ENCODE assay signal across 8 cellular contexts in genomic region chr4:184282895-184283654, GRCh38.
A peak's percentile ranks its signal among the peaks of the same experiment; 100 is the strongest.
DNase-seq lines count a peak whose midpoint lies in the region; ATAC-seq and TF ChIP-seq lines count a peak whose summit lies in the region.

No MANE protein-coding gene starts in this region.

- intact Hi-C loops in upper lobe of right lung (cut with DNase I) (no loop called here), mucosa of descending colon (cut with DNase I, micrococcal nuclease) (loop anchor here in 1 of 2 donors (10.0 kb wide), 1 partner anchor 62 kb away; no protein-coding TSS in a partner anchor)

- no peaks in the 10 kb centered on the region for H3K27me3 ChIP-seq in GM06990 (replicated peaks; ENCODE audit: control insufficient read depth, insufficient read depth, low read length)
- H3K27me3 ChIP-seq in upper lobe of right lung = no peaks in the 10 kb centered on the region

- H3K4me3 ChIP-seq in GM06990 (replicated peaks; ENCODE audit: low read depth, low read length) = peak overlapping the region; percentile 66
- no peak overlapping the region for H3K4me3 ChIP-seq in upper lobe of right lung
- H3K4me3 ChIP-seq in mucosa of descending colon = no peak overlapping the region

- DNase-seq in GM06990 (ENCODE audit: extremely low read depth, insufficient read length) = peak; percentile 84
- peak in 1 of 2 donors; percentile 54 for DNase-seq in activated naive CD4-positive, alpha-beta T cell treated with anti-CD3 and anti-CD28 coated beads, Interleukin-2, amount 50 U/mL, for 72 hours (ENCODE audit: low spot score in 2 of 2)
- DNase-seq in upper lobe of right lung = no peak
- DNase-seq in CD1c-positive myeloid dendritic cell (ENCODE audit: extremely low spot score) = no peak
- DNase-seq in inferior parietal cortex (ENCODE audit: extremely low spot score) = no peak
- no peak for DNase-seq in mucosa of descending colon

- H3K9me3 ChIP-seq in upper lobe of right lung = no peaks in the 10 kb centered on the region
- no peaks in the 10 kb centered on the region for H3K9me3 ChIP-seq in mucosa of descending colon

- H3K4me1 ChIP-seq in upper lobe of right lung = peaks cover 23% of the 10 kb centered on the region
- peaks cover 27% of the 10 kb centered on the region for H3K4me1 ChIP-seq in mucosa of descending colon (ENCODE audit: low read depth)

- H3K36me3 ChIP-seq in GM06990 (ENCODE audit: control insufficient read depth, insufficient read depth, low read length) = no peaks in the 10 kb centered on the region
- no peaks in the 10 kb centered on the region for H3K36me3 ChIP-seq in upper lobe of right lung
- H3K36me3 ChIP-seq in mucosa of descending colon (ENCODE audit: low read depth) = no peaks in the 10 kb centered on the region

- H3K36me3 Mint-ChIP-seq in activated naive CD4-positive, alpha-beta T cell treated with anti-CD3 and anti-CD28 coated beads, Interleukin-2, amount 50 U/mL, for 72 hours = peaks cover 0 to 24% of the 10 kb centered on the region in 2 donors

- peak overlapping the region; percentile 47 for H3K27ac ChIP-seq in upper lobe of right lung

- ATAC-seq in GM19351 (IDR thresholded peaks at IDR 0.05; ENCODE audit: unreplicated experiment) (peak; percentile 51), HG03354 (IDR thresholded peaks at IDR 0.05; ENCODE audit: poor library complexity, severe bottlenecking, unreplicated experiment) (peak; percentile 74), upper lobe of right lung (no peak), mucosa of descending colon (no peak)
- peak; percentile 19 to 64 for ATAC-seq in activated naive CD4-positive, alpha-beta T cell treated with anti-CD3 and anti-CD28 coated beads, Interleukin-2, amount 50 U/mL, for 72 hours

- TF ChIP-seq CTCF in GM06990 (IDR thresholded peaks at IDR 0.05; ENCODE audit: insufficient read depth, low read length, poor library complexity, severe bottlenecking) (peak; percentile 41), upper lobe of right lung (IDR thresholded peaks at IDR 0.05) (no peak), mucosa of descending colon (IDR thresholded peaks at IDR 0.05) (no peak)

- peak overlapping the region; percentile 88 to 94 for H3K27ac Mint-ChIP-seq in activated naive CD4-positive, alpha-beta T cell treated with anti-CD3 and anti-CD28 coated beads, Interleukin-2, amount 50 U/mL, for 72 hours

- peaks cover 0 to 18% of the 10 kb centered on the region in 2 donors for H3K9me3 Mint-ChIP-seq in activated naive CD4-positive, alpha-beta T cell treated with anti-CD3 and anti-CD28 coated beads, Interleukin-2, amount 50 U/mL, for 72 hours

Comparison
In these comparisons a context has a peak if more than half of its experiments do, and no peak if none do; other contexts are left out.
1. ATAC-seq: peak in GM19351 (single experiment), HG03354 (single experiment) and activated naive CD4-positive, alpha-beta T cell treated with anti-CD3 and anti-CD28 coated beads, Interleukin-2, amount 50 U/mL, for 72 hours (2 of 2); none in upper lobe of right lung (single experiment) and mucosa of descending colon (single experiment).